In genomic region chr20:16054917-16055316, GRCh38 we compare ENCODE assay signal across 17 cellular contexts.
"Had no signal": no experiment of that assay in that cellular context is flagged by ENCODE, and none has a peak within 500 bp of the region (broad histone marks: within the 10 kb centered on the region; RNA-seq: fewer than 3 reads in every experiment).

No MANE protein-coding gene starts in this region.

- ATAC-seq: esophagus mucosa, right lobe of liver had no signal

- H3K4me3 Mint-ChIP-seq: activated naive CD8-positive, alpha-beta T cell treated with anti-CD3 and anti-CD28 coated beads, Interleukin-2, amount 10 ng/mL, durations not matched to agents 7 days and 5 days; brain; neural crest cell; stimulated activated naive CD8-positive, alpha-beta T cell treated with anti-CD3 and anti-CD28 coated beads, Interleukin-15, Interleukin-2, amounts not matched to agents 100 ng/mL and 50 ng/mL, for 24 hours had no signal

- H3K9me3 ChIP-seq: ovary, right lobe of liver, upper lobe of left lung had no signal

- DNase-seq: activated CD4-positive, alpha-beta T cell treated with anti-CD3 and anti-CD28 coated beads, Interleukin-2, amount 50 U/mL, for 1 hour; activated CD8-positive, alpha-beta memory T cell treated with anti-CD3 and anti-CD28 coated beads for 24 hours; activated naive CD4-positive, alpha-beta T cell; activated naive CD8-positive, alpha-beta T cell treated with anti-CD3 and anti-CD28 coated beads, Interleukin-2, amount 10 ng/mL, durations not matched to agents 7 days and 5 days; central memory CD4-positive, alpha-beta T cell; islet precursor cell; midbrain; ovary; right lobe of liver; upper lobe of left lung had no signal

- H3K27ac Mint-ChIP-seq: activated naive CD8-positive, alpha-beta T cell treated with anti-CD3 and anti-CD28 coated beads, Interleukin-2, amount 10 ng/mL, durations not matched to agents 7 days and 5 days; stimulated activated naive CD8-positive, alpha-beta T cell treated with anti-CD3 and anti-CD28 coated beads, Interleukin-15, Interleukin-2, amounts not matched to agents 100 ng/mL and 50 ng/mL, for 24 hours had no signal

- H3K4me3 ChIP-seq: coronary artery, lung, ovary, right lobe of liver, smooth muscle cell, upper lobe of left lung had no signal

- H3K27ac ChIP-seq: coronary artery, ovary, right lobe of liver, upper lobe of left lung had no signal

- H3K4me1 Mint-ChIP-seq: activated naive CD8-positive, alpha-beta T cell treated with anti-CD3 and anti-CD28 coated beads, Interleukin-2, amount 10 ng/mL, durations not matched to agents 7 days and 5 days had no signal

- H3K4me1 ChIP-seq: right lobe of liver, upper lobe of left lung had no signal

- H3K27me3 ChIP-seq: ovary, right lobe of liver, upper lobe of left lung had no signal

- H3K36me3 Mint-ChIP-seq: activated naive CD8-positive, alpha-beta T cell treated with anti-CD3 and anti-CD28 coated beads, Interleukin-2, amount 10 ng/mL, durations not matched to agents 7 days and 5 days; brain had no signal

- H3K27me3 Mint-ChIP-seq: activated naive CD8-positive, alpha-beta T cell treated with anti-CD3 and anti-CD28 coated beads, Interleukin-2, amount 10 ng/mL, durations not matched to agents 7 days and 5 days; brain; stimulated activated naive CD8-positive, alpha-beta T cell treated with anti-CD3 and anti-CD28 coated beads, Interleukin-15, Interleukin-2, amounts not matched to agents 100 ng/mL and 50 ng/mL, for 24 hours had no signal

- H3K36me3 ChIP-seq: ovary, right lobe of liver, upper lobe of left lung had no signal
